In the genomic region with DNA sequence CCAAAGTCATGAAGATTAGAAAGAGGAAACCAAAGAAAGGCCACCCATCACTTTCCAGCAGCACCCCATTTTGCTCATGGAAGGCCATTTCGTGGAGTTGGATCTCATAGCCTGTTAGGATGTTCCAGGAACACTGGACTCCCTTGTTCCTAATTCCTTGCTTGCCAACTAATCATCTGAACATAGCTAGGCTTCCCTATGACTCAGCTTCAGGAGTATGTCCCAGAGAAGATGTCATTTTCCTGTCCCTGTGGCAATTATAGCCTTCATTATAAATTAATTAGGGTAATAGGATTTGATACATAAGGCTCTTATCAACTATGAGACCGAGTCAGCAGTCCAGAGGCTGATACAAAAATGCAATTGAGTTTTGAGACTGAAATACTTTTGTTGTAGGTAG, we compare ENCODE assay signal across 26 cellular contexts.
"Had no signal": no experiment of that assay in that cellular context is flagged by ENCODE, and none has a peak within 500 bp of the region (broad histone marks: within the 10 kb centered on the region; RNA-seq: fewer than 3 reads in every experiment).

No MANE protein-coding gene starts in this region.

- H3K4me3 ChIP-seq: cardiac muscle cell, coronary artery, gastrocnemius medialis, left ventricle myocardium inferior, skin epidermis, thoracic aorta, uterus had no signal

- H3K36me3 ChIP-seq: cardiac muscle cell, gastrocnemius medialis, left ventricle myocardium inferior, thoracic aorta, uterus had no signal

- ATAC-seq: activated naive CD8-positive, alpha-beta T cell treated with anti-CD3 and anti-CD28 coated beads, Interleukin-2, amount 50 U/mL, for 24 hours; activated T-helper 17 cell treated with anti-CD3 and anti-CD28 coated beads, Interleukin-2, amount 50 U/mL, for 72 hours; effector memory CD8-positive, alpha-beta T cell; esophagus mucosa; gastrocnemius medialis; sciatic nerve; stimulated activated effector memory CD8-positive, alpha-beta T cell treated with anti-CD3 and anti-CD28 coated beads, Interleukin-12 subunit alpha, Interleukin-12 subunit beta, amount 100 ng/mL, for 72 hours; WTC11 had no signal

- H3K27ac ChIP-seq: cardiac muscle cell, coronary artery, gastrocnemius medialis, left ventricle myocardium inferior, skin epidermis, thoracic aorta, uterus had no signal

- FAIRE-seq: islet of Langerhans had no signal

- H3K27me3 ChIP-seq: cardiac muscle cell, gastrocnemius medialis, uterus had no signal

- H3K4me1 ChIP-seq: gastrocnemius medialis, left ventricle myocardium inferior, uterus had no signal

- H3K9me3 ChIP-seq: gastrocnemius medialis, left ventricle myocardium inferior, thoracic aorta, uterus had no signal

- DNase-seq: activated CD4-positive, alpha-beta memory T cell treated with anti-CD3 and anti-CD28 coated beads, Interleukin-2, amount 10 ng/mL, durations not matched to agents 7 days and 5 days; activated CD4-positive, alpha-beta T cell treated with anti-CD3 and anti-CD28 coated beads for 1 hour; activated CD4-positive, alpha-beta T cell treated with anti-CD3 and anti-CD28 coated beads, Interleukin-2, amount 10 ng/mL, durations not matched to agents 7 days and 5 days; activated CD8-positive, alpha-beta memory T cell treated with anti-CD3 and anti-CD28 coated beads, Interleukin-2, amount 50 U/mL, for 48 hours; activated gamma-delta T cell treated with Interleukin-2 at 50 U/mL for 16 hours; activated naive CD8-positive, alpha-beta T cell treated with anti-CD3 and anti-CD28 coated beads, Interleukin-2, amount 50 U/mL, for 24 hours; activated T-cell treated with anti-CD3 and anti-CD28 coated beads, Interleukin-2, amount 50 U/mL, for 24 hours; amygdala; effector memory CD8-positive, alpha-beta T cell; gastrocnemius medialis; glutamatergic neuron; left ventricle myocardium inferior; stimulated activated CD4-positive, alpha-beta T cell treated with anti-CD3 and anti-CD28 coated beads, Interleukin-12 subunit alpha, Interleukin-12 subunit beta, amount 100 ng/mL, for 4 hours; stimulated activated CD4-positive, alpha-beta T cell treated with anti-CD3 and anti-CD28 coated beads, Interleukin-4, amount 100 ng/mL, for 24 hours; T-helper 2 cell; uterus had no signal
